In genomic region chr1:113809651-113810602, GRCh38 we compare ENCODE assay signal across 8 cellular contexts. TPM values are rescaled to one million over a fixed set of nuclear protein-coding genes. Genes with fewer than 3 reads are reported as not detected.
DNase-seq lines count a peak whose midpoint lies in the region; ATAC-seq, FAIRE-seq and TF ChIP-seq lines count a peak whose summit lies in the region.

No MANE protein-coding gene starts in this region.

- H3K27me3 ChIP-seq in GM23338 (ENCODE audit: insufficient read depth) (no peaks in the 10 kb centered on the region), endothelial cell of umbilical vein (ENCODE audit: control insufficient read depth in 2 of 2, insufficient read depth in 2 of 2, low read length in 2 of 2) (no peaks in the 10 kb centered on the region)

- H3K27me3 Mint-ChIP-seq in GM23338 (ENCODE audit: insufficient read depth, low read depth, poor library complexity): peaks cover 10% of the 10 kb centered on the region

- no peak for TF ChIP-seq POLR2A in endothelial cell of umbilical vein (IDR thresholded peaks at IDR 0.05; ENCODE audit: low read depth, low read length)

- H3K9me1 ChIP-seq in endothelial cell of umbilical vein (replicated peaks; ENCODE audit: control insufficient read depth, extremely low read depth, insufficient read depth, low read length): no peaks in the 10 kb centered on the region

- H3K36me3 Mint-ChIP-seq in GM23338 (ENCODE audit: low read depth): peaks cover 7% of the 10 kb centered on the region; the same call in 2 of the 3 replicates

- H2AFZ ChIP-seq in GM23338 (no peak overlapping the region), OCI-LY7 (ENCODE audit: low read length) (no peak overlapping the region), endothelial cell of umbilical vein (ENCODE audit: low read depth, low read length) (no peak overlapping the region)

- DNase-seq in GM23338 (ENCODE audit: low spot score) (no peak), OCI-LY7 (ENCODE audit: low spot score) (no peak), endothelial cell of umbilical vein (ENCODE audit: low read depth, low spot score) (peak; percentile 75), retinal pigment epithelial cell (ENCODE audit: low read depth) (no peak), epidermal melanocyte (ENCODE audit: insufficient read length, low spot score) (no peak)

- H3K9me3 Mint-ChIP-seq in GM23338: no peaks in the 10 kb centered on the region

- H3K4me2 ChIP-seq in GM23338 (peak overlapping the region; percentile 83), OCI-LY7 (ENCODE audit: low read length) (peak overlapping the region; percentile 78), endothelial cell of umbilical vein (ENCODE audit: insufficient read depth, low read length) (peak overlapping the region; percentile 92)

- POLR2A ChIA-PET in OCI-LY7 (lab: Charles Lee): no interaction called here
- POLR2A ChIA-PET in endothelial cell of umbilical vein (lab: Charles Lee): no interaction called here

- H3K9ac ChIP-seq in endothelial cell of umbilical vein (replicated peaks; ENCODE audit: extremely low read depth, insufficient read depth, low read length): no peak overlapping the region

- peaks cover 22% of the 10 kb centered on the region; the same call in 1 of the 2 replicates for H4K20me1 ChIP-seq in GM23338 (replicated peaks; ENCODE audit: insufficient read depth)
- H4K20me1 ChIP-seq in OCI-LY7 (ENCODE audit: insufficient read depth, low read length): peaks cover 13% of the 10 kb centered on the region
- H4K20me1 ChIP-seq in endothelial cell of umbilical vein (replicated peaks; ENCODE audit: control insufficient read depth, extremely low read depth, insufficient read depth, low read length): no peaks in the 10 kb centered on the region

- H3K9me3 ChIP-seq in OCI-LY7 (ENCODE audit: low read length): no peaks in the 10 kb centered on the region
- H3K9me3 ChIP-seq in endothelial cell of umbilical vein (replicated peaks; ENCODE audit: control insufficient read depth, insufficient read depth, low read length): no peaks in the 10 kb centered on the region

- H3K9me2 ChIP-seq in GM23338 (ENCODE audit: insufficient read depth) (no peaks in the 10 kb centered on the region), OCI-LY7 (ENCODE audit: insufficient read depth, low read length) (no peaks in the 10 kb centered on the region; the same call in 1 of the 2 replicates)

- no peaks in the 10 kb centered on the region for H3F3A ChIP-seq in GM23338 (replicated peaks; ENCODE audit: low read depth)

- H3K79me2 ChIP-seq in GM23338 (replicated peaks; ENCODE audit: insufficient read depth) (peaks cover 67% of the 10 kb centered on the region), OCI-LY7 (ENCODE audit: insufficient read depth, low read depth, low read length) (peaks cover 71% of the 10 kb centered on the region), endothelial cell of umbilical vein (ENCODE audit: control insufficient read depth, insufficient read depth, low read length) (peaks cover 64% of the 10 kb centered on the region)

- intact Hi-C loops in OCI-LY7 (cut with micrococcal nuclease; ENCODE audit: unreplicated experiment): loop anchor here (2.0 kb wide), 1 partner anchor 699 kb away; no protein-coding TSS in a partner anchor
- intact Hi-C loops in endothelial cell of umbilical vein (cut with micrococcal nuclease): loop anchor here (5.0 kb wide), 3 partner anchors 668 to 1093 kb away; partner anchors contain the start of genes PPM1J and TRIM33

- H3K4me3 ChIP-seq in GM23338: peak overlapping the region; percentile 72
- peak overlapping the region; percentile 84 for H3K4me3 ChIP-seq in OCI-LY7 (ENCODE audit: low read depth, low read length, poor library complexity, severe bottlenecking)
- H3K4me3 ChIP-seq in endothelial cell of umbilical vein (replicated peaks in 1 of 3; ENCODE audit: insufficient read depth in 1 of 3, low read depth in 1 of 3, low read length in 3 of 3): peak overlapping the region; percentile 4 to 74 (median 65)
- H3K4me3 ChIP-seq in retinal pigment epithelial cell (ENCODE audit: low read length): peak overlapping the region; percentile 95

- H3K4me1 ChIP-seq in GM23338 (ENCODE audit: insufficient read depth) (peaks cover 11% of the 10 kb centered on the region; the same call in 1 of the 2 replicates), OCI-LY7 (ENCODE audit: insufficient read depth, low read length, poor library complexity, severe bottlenecking) (peaks cover 30% of the 10 kb centered on the region), endothelial cell of umbilical vein (ENCODE audit: control insufficient read depth, extremely low read depth, insufficient read depth, low read length) (peaks cover 28% of the 10 kb centered on the region)

- H3K36me3 ChIP-seq in GM23338 (ENCODE audit: insufficient read depth) (no peaks in the 10 kb centered on the region), OCI-LY7 (ENCODE audit: insufficient read depth, low read length) (peaks cover 43% of the 10 kb centered on the region), endothelial cell of umbilical vein (ENCODE audit: control insufficient read depth in 2 of 2, extremely low read depth in 1 of 2, insufficient read depth in 2 of 2, low read length in 2 of 2) (no peaks in the 10 kb centered on the region)

- ATAC-seq in GM23338 (no peak), HG03095 (IDR thresholded peaks at IDR 0.05; ENCODE audit: unreplicated experiment) (no peak), GM21360 (IDR thresholded peaks at IDR 0.05; ENCODE audit: unreplicated experiment) (no peak), GM21576 (IDR thresholded peaks at IDR 0.05; ENCODE audit: unreplicated experiment) (no peak)

- no peak overlapping the region for H3K27ac Mint-ChIP-seq in GM23338

- H3K4me1 Mint-ChIP-seq in GM23338: peaks cover 13% of the 10 kb centered on the region

- TF ChIP-seq CTCF in GM23338 (conservative IDR thresholded peaks at IDR 0.05; ENCODE audit: low read depth in 2 of 2): no peak
- TF ChIP-seq CTCF in OCI-LY7 (conservative IDR thresholded peaks at IDR 0.05; ENCODE audit: low read length): no peak
- no peak for TF ChIP-seq CTCF in endothelial cell of umbilical vein (IDR thresholded peaks at IDR 0.05; ENCODE audit: extremely low read depth in 1 of 2, insufficient read depth in 1 of 2, low read depth in 1 of 2, low read length in 2 of 2)
- no peak for TF ChIP-seq CTCF in retinal pigment epithelial cell (conservative IDR thresholded peaks at IDR 0.05; ENCODE audit: low read depth, low read length)

- FAIRE-seq in endothelial cell of umbilical vein (lab: Jason Lieb, UNC): peak; percentile 37

- no peak overlapping the region for H3K27ac ChIP-seq in GM23338 (ENCODE audit: low read depth)
- H3K27ac ChIP-seq in OCI-LY7 (ENCODE audit: low read depth, low read length, poor library complexity, severe bottlenecking): peak overlapping the region; percentile 17
- H3K27ac ChIP-seq in endothelial cell of umbilical vein (ENCODE audit: insufficient read depth, low read depth, low read length): no peak overlapping the region

- dilution Hi-C loops in endothelial cell of umbilical vein (cut with MboI; ENCODE audit: extremely low pct_ligation_motif_present, low sequenced_read_pairs): no loop called here

- BruUV-seq in OCI-LY7 (replicated peaks; lab: Mats Ljungman, UMichigan): TSS peak; percentile 46
- BruUV-seq in endothelial cell of umbilical vein (replicated peaks; lab: Mats Ljungman, UMichigan): no TSS peak

- CTCF ChIA-PET in OCI-LY7 (lab: Charles Lee; ENCODE audit: unreplicated experiment): no interaction called here
- CTCF ChIA-PET in endothelial cell of umbilical vein (lab: Charles Lee): no interaction called here

- peak overlapping the region; percentile 98 for H3K4me3 Mint-ChIP-seq in GM23338

TF ChIP-seq in GM23338, 12 proteins besides CTCF, POLR2A, EP300 and RAD21 (continues in another document):
- TF ChIP-seq EZH2 (IDR thresholded peaks at IDR 0.05; ENCODE audit: low read depth, unreplicated experiment): no peak
- TF ChIP-seq JUNB (IDR thresholded peaks at IDR 0.05; ENCODE audit: unreplicated experiment): no peak

TF ChIP-seq in endothelial cell of umbilical vein, 7 proteins besides CTCF, POLR2A, EP300 and RAD21:
- TF ChIP-seq FOS (IDR thresholded peaks at IDR 0.05; ENCODE audit: borderline replicate concordance, insufficient read depth, low read length): no peak
- TF ChIP-seq JUN (IDR thresholded peaks at IDR 0.05; ENCODE audit: borderline replicate concordance, insufficient read depth, insufficient read length, low read depth): peak; percentile 20

RNA-seq across cellular contexts. Expression of gene RSBN1, which starts 2.3 kb away (rescaled TPM):
- 15.4 and 29.9 TPM in 2 replicates for total RNA-seq in GM23338 (2014; rRNA removed; shearing (Covaris generic))
- 17.4 and 18.9 TPM in 2 replicates for polyA plus RNA-seq in GM23338 (2016; fragmentation: Nextera tagmentation; extraction: Ambion mirVana)
- total RNA-seq in OCI-LY7 (2014; rRNA removed; shearing (Covaris generic)): 10.8 and 12.5 TPM in 2 replicates
- 19.0 TPM in 2 replicates for total RNA-seq in OCI-LY7 (2022)
- total RNA-seq in endothelial cell of umbilical vein: 10.8 and 13.4 TPM in 2 replicates
- polyA plus RNA-seq in endothelial cell of umbilical vein: 3.5 and 4.0 TPM in 2 replicates
- 3.9 and 4.3 TPM in 2 replicates for polyA plus RNA-seq in endothelial cell of umbilical vein (2011; cell fraction: cytosol; rRNA removed)
- polyA plus RNA-seq in endothelial cell of umbilical vein (2011; cell fraction: nucleus; rRNA removed): 8.4 and 10.5 TPM in 2 replicates
- polyA plus RNA-seq in endothelial cell of umbilical vein (2012): 6.1 and 7.7 TPM in 2 replicates
- polyA minus RNA-seq in endothelial cell of umbilical vein: 10.4 and 15.9 TPM in 2 replicates
- polyA minus RNA-seq in endothelial cell of umbilical vein (2011; cell fraction: cytosol; rRNA and poly(A)+ RNA removed): 12.6 TPM
- 12.1 and 15.1 TPM in 2 replicates for polyA minus RNA-seq in endothelial cell of umbilical vein (2011; cell fraction: nucleus; rRNA and poly(A)+ RNA removed)

RNA-seq across cellular contexts. Expression of gene PHTF1, which starts 50.6 kb away (rescaled TPM):
- total RNA-seq in GM23338 (2014; rRNA removed; shearing (Covaris generic)): 21.6 and 24.5 TPM in 2 replicates
- 18.7 and 19.1 TPM in 2 replicates for polyA plus RNA-seq in GM23338 (2016; fragmentation: Nextera tagmentation; extraction: Ambion mirVana)
- total RNA-seq in OCI-LY7 (2014; rRNA removed; shearing (Covaris generic)): 7.1 and 11.8 TPM in 2 replicates
- total RNA-seq in OCI-LY7 (2022): 17.1 and 18.8 TPM in 2 replicates
- 62.6 and 68.7 TPM in 2 replicates for total RNA-seq in endothelial cell of umbilical vein
- polyA plus RNA-seq in endothelial cell of umbilical vein: 20.3 and 26.3 TPM in 2 replicates
- 20.3 and 21.4 TPM in 2 replicates for polyA plus RNA-seq in endothelial cell of umbilical vein (2011; cell fraction: cytosol; rRNA removed)
- 33.4 and 45.5 TPM in 2 replicates for polyA plus RNA-seq in endothelial cell of umbilical vein (2011; cell fraction: nucleus; rRNA removed)
- polyA plus RNA-seq in endothelial cell of umbilical vein (2012): 31.9 and 51.6 TPM in 2 replicates
- polyA minus RNA-seq in endothelial cell of umbilical vein: 42.6 and 45.2 TPM in 2 replicates
- 13.9 TPM for polyA minus RNA-seq in endothelial cell of umbilical vein (2011; cell fraction: cytosol; rRNA and poly(A)+ RNA removed)
- 71.7 and 75.0 TPM in 2 replicates for polyA minus RNA-seq in endothelial cell of umbilical vein (2011; cell fraction: nucleus; rRNA and poly(A)+ RNA removed)
